ENCODE assay signal across 8 cellular contexts in the genomic region with DNA sequence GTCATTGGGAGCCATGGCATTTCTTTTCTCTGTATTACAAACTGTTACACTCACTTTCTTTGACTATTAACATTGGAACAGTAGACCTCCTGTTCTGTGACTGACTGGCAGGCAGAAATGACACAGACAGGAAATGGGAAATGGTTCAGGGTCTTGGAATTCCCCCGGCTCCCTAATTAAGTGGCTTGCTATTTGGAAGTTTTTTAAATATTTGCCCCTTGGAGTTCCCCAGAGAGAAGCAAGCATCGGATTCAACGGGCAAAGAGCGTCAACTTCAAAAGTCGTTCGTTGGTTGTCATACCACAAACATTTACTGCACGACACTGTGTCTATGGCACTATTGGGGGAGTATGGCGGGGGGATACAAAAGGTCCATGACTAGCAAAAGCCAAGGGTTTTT. TPM values are rescaled to one million over a fixed set of nuclear protein-coding genes. Genes with fewer than 3 reads are reported as not detected.
DNase-seq lines count a peak whose midpoint lies in the region; ATAC-seq and TF ChIP-seq lines count a peak whose summit lies in the region.

No MANE protein-coding gene starts in this region.

- TF ChIP-seq POLR2A in spleen (IDR thresholded peaks at IDR 0.05): no peak

- peaks cover 2 to 18% of the 10 kb centered on the region in 2 donors for H3K36me3 Mint-ChIP-seq in activated T-cell treated with anti-CD3 and anti-CD28 coated beads, Interleukin-2, amount 50 U/mL, for 72 hours (ENCODE audit: insufficient read depth in 2 of 2)

- peak overlapping the region; percentile 100 for H3K27ac Mint-ChIP-seq in activated T-cell treated with anti-CD3 and anti-CD28 coated beads, Interleukin-2, amount 50 U/mL, for 72 hours

- intact Hi-C loops in right cardiac atrium (cut with DNase I): loop anchor here in 3 of 4 donors (10.0 kb wide), 2 partner anchors 149 to 259 kb away; no protein-coding TSS in a partner anchor
- intact Hi-C loops in spleen (cut with DNase I; ENCODE audit: low total_unique reads): no loop called here

- H3K27me3 ChIP-seq in right cardiac atrium (ENCODE audit: control insufficient read depth, insufficient read depth) (no peaks in the 10 kb centered on the region), spleen (replicated peaks in 1 of 7) (no peaks in the 10 kb centered on the region)

- 19% methylated on average over 8 of the region's 8 CpGs for WGBS in right cardiac atrium
- 10 to 35% (median 28%) methylated on average over 8 of the region's 8 CpGs for WGBS in spleen, 5 donors

- peak; percentile 10 for DNase-seq in AG20443 (ENCODE audit: low spot score)
- DNase-seq in activated T-cell treated with anti-CD3 and anti-CD28 coated beads, Interleukin-2, amount 50 U/mL, for 72 hours: peak in 1 of 2 donors; percentile 25
- DNase-seq in right cardiac atrium: no peak
- no peak for DNase-seq in spleen
- DNase-seq in NCI-H2107 treated with DMSO at 0.1 percent for 48 hours (lab: John Stamatoyannopoulos, UW; ENCODE audit: unreplicated experiment): no peak
- no peak for DNase-seq in NCI-H146 (lab: John Stamatoyannopoulos, UW)
- no peak for DNase-seq in NCI-H2227 (lab: John Stamatoyannopoulos, UW; ENCODE audit: unreplicated experiment)

- H3K4me1 ChIP-seq in right cardiac atrium (ENCODE audit: control insufficient read depth, insufficient read depth, low read length) (no peaks in the 10 kb centered on the region), spleen (peaks cover 17 to 73% (median 40%) of the 10 kb centered on the region in 6 donors)

- peaks cover 60% of the 10 kb centered on the region for H3K4me1 Mint-ChIP-seq in activated T-cell treated with anti-CD3 and anti-CD28 coated beads, Interleukin-2, amount 50 U/mL, for 72 hours (ENCODE audit: low read depth)

- H3K36me3 ChIP-seq in spleen: peaks cover 0 to 16% (median 4%) of the 10 kb centered on the region in 6 donors

- TF ChIP-seq CTCF in spleen (IDR thresholded peaks at IDR 0.05 in 8 of 11, conservative IDR thresholded peaks at IDR 0.05 in 3 of 11): no peak

- no peaks in the 10 kb centered on the region for H3K27me3 Mint-ChIP-seq in activated T-cell treated with anti-CD3 and anti-CD28 coated beads, Interleukin-2, amount 50 U/mL, for 72 hours (ENCODE audit: low read depth)

- H3K9me3 ChIP-seq in right cardiac atrium (ENCODE audit: control insufficient read depth, low read length) (no peaks in the 10 kb centered on the region), spleen (no peaks in the 10 kb centered on the region)

- peak overlapping the region; percentile 95 to 100 for H3K4me3 Mint-ChIP-seq in activated T-cell treated with anti-CD3 and anti-CD28 coated beads, Interleukin-2, amount 50 U/mL, for 72 hours

- peak overlapping the region; percentile 97 for H3K4me3 ChIP-seq in right cardiac atrium (ENCODE audit: low read length)
- H3K4me3 ChIP-seq in spleen: peak overlapping the region in 6 of 8 donors; percentile 65 to 75 (median 67)

- H3K27ac ChIP-seq in right cardiac atrium (ENCODE audit: low read length) (peak overlapping the region; percentile 11), spleen (peak overlapping the region; percentile 96 to 100 (median 98))

- ATAC-seq in HG02759 (IDR thresholded peaks at IDR 0.05; ENCODE audit: unreplicated experiment) (peak; percentile 22), right cardiac atrium (no peak)
- ATAC-seq in activated T-cell treated with anti-CD3 and anti-CD28 coated beads, Interleukin-2, amount 50 U/mL, for 72 hours (replicated peaks in 1 of 2): peak in 1 of 2 donors; percentile 8

- no peaks in the 10 kb centered on the region for H3K9me3 Mint-ChIP-seq in activated T-cell treated with anti-CD3 and anti-CD28 coated beads, Interleukin-2, amount 50 U/mL, for 72 hours

RNA-seq across cellular contexts. Expression of a gene that starts 1.1 kb away (rescaled TPM):
- total RNA-seq in activated T-cell treated with anti-CD3 and anti-CD28 coated beads, Interleukin-2, amount 50 U/mL, for 72 hours: 10 to 100 TPM; 38.3 to 44.4 TPM
- total RNA-seq in right cardiac atrium (10 to 100 TPM; 29.6 to 35.0 (median 31.9) TPM), spleen (100 to 1,000 TPM in 1 of 7 donors, 10 to 100 TPM in 6; 43.8 to 101 (median 49.8) TPM)
- polyA plus RNA-seq in right cardiac atrium (21.1 TPM), spleen (10 to 100 TPM; 24.0 to 32.0 (median 27.7) TPM)

RNA-seq across cellular contexts. Expression of a gene that starts 28.6 kb away (rescaled TPM):
- total RNA-seq in activated T-cell treated with anti-CD3 and anti-CD28 coated beads, Interleukin-2, amount 50 U/mL, for 72 hours: 100 to 1,000 TPM; 123 to 155 TPM
- total RNA-seq in right cardiac atrium: 10 to 100 TPM in 3 of 4 donors, 1 to 10 TPM in 1; 8.7 to 11.9 (median 11.7) TPM
- polyA plus RNA-seq in right cardiac atrium: 6.2 TPM
- total RNA-seq in spleen: 100 to 1,000 TPM in 3 of 7 donors, 10 to 100 TPM in 4; 73.9 to 164 (median 97.6) TPM
- 10 to 100 TPM; 35.0 to 52.0 (median 41.4) TPM for polyA plus RNA-seq in spleen

Comparison
In these comparisons a context has a peak if more than half of its experiments do, and no peak if none do; other contexts are left out.
1. RNA of a gene that starts 28.6 kb away (total RNA-seq): 123 to 155 TPM in activated T-cell treated with anti-CD3 and anti-CD28 coated beads, Interleukin-2, amount 50 U/mL, for 72 hours and 73.9 to 164 TPM in spleen; 8.7 to 11.9 TPM in right cardiac atrium; every median in the first group is over 4 times any median in the second.